In the genomic region with DNA sequence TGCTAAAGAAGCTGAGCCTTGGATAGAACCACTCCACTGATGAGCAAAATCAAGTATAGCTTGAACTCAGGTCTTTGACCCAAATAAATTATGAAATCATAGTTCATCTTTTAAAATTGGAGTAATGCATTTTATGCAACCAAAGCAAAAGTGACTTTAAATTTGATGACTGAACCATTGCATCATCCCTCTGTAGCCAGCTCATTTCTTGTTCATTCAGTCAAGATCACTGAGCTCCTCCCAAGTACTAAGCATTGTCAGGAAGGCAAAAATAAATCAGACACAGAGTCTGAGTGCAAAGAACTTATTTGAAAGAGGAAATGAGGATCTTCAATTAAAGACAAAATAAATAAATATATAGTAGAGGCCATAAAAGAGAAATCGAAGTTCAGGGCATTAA, we compare ENCODE assay signal across 1 cellular context.
TF ChIP-seq lines count a peak whose summit lies in the region.

No MANE protein-coding gene starts in this region.

TF ChIP-seq in GM23338, 12 proteins besides CTCF, POLR2A, EP300 and RAD21 (continued from another document):
- TF ChIP-seq, protein P1, sequence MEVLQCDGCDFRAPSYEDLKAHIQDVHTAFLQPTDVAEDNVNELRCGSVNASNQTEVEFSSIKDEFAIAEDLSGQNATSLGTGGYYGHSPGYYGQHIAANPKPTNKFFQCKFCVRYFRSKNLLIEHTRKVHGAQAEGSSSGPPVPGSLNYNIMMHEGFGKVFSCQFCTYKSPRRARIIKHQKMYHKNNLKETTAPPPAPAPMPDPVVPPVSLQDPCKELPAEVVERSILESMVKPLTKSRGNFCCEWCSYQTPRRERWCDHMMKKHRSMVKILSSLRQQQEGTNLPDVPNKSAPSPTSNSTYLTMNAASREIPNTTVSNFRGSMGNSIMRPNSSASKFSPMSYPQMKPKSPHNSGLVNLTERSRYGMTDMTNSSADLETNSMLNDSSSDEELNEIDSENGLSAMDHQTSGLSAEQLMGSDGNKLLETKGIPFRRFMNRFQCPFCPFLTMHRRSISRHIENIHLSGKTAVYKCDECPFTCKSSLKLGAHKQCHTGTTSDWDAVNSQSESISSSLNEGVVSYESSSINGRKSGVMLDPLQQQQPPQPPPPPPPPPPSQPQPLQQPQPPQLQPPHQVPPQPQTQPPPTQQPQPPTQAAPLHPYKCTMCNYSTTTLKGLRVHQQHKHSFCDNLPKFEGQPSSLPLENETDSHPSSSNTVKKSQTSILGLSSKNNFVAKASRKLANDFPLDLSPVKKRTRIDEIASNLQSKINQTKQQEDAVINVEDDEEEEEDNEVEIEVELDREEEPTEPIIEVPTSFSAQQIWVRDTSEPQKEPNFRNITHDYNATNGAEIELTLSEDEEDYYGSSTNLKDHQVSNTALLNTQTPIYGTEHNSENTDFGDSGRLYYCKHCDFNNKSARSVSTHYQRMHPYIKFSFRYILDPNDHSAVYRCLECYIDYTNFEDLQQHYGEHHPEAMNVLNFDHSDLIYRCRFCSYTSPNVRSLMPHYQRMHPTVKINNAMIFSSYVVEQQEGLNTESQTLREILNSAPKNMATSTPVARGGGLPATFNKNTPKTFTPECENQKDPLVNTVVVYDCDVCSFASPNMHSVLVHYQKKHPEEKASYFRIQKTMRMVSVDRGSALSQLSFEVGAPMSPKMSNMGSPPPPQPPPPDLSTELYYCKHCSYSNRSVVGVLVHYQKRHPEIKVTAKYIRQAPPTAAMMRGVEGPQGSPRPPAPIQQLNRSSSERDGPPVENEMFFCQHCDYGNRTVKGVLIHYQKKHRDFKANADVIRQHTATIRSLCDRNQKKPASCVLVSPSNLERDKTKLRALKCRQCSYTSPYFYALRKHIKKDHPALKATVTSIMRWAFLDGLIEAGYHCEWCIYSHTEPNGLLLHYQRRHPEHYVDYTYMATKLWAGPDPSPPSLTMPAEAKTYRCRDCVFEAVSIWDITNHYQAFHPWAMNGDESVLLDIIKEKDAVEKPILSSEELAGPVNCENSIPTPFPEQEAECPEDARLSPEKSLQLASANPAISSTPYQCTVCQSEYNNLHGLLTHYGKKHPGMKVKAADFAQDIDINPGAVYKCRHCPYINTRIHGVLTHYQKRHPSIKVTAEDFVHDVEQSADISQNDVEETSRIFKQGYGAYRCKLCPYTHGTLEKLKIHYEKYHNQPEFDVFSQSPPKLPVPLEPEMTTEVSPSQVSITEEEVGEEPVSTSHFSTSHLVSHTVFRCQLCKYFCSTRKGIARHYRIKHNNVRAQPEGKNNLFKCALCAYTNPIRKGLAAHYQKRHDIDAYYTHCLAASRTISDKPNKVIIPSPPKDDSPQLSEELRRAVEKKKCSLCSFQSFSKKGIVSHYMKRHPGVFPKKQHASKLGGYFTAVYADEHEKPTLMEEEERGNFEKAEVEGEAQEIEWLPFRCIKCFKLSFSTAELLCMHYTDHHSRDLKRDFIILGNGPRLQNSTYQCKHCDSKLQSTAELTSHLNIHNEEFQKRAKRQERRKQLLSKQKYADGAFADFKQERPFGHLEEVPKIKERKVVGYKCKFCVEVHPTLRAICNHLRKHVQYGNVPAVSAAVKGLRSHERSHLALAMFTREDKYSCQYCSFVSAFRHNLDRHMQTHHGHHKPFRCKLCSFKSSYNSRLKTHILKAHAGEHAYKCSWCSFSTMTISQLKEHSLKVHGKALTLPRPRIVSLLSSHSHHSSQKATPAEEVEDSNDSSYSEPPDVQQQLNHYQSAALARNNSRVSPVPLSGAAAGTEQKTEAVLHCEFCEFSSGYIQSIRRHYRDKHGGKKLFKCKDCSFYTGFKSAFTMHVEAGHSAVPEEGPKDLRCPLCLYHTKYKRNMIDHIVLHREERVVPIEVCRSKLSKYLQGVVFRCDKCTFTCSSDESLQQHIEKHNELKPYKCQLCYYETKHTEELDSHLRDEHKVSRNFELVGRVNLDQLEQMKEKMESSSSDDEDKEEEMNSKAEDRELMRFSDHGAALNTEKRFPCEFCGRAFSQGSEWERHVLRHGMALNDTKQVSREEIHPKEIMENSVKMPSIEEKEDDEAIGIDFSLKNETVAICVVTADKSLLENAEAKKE (CRISPR knock-in tag; IDR thresholded peaks at IDR 0.05), result no peak
- TF ChIP-seq, protein P2, sequence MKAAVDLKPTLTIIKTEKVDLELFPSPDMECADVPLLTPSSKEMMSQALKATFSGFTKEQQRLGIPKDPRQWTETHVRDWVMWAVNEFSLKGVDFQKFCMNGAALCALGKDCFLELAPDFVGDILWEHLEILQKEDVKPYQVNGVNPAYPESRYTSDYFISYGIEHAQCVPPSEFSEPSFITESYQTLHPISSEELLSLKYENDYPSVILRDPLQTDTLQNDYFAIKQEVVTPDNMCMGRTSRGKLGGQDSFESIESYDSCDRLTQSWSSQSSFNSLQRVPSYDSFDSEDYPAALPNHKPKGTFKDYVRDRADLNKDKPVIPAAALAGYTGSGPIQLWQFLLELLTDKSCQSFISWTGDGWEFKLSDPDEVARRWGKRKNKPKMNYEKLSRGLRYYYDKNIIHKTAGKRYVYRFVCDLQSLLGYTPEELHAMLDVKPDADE (IDR thresholded peaks at IDR 0.05), result no peak
TF ChIP-seq in GM23338: peak in this region for 0.
